ENCODE assay signal across 9 cellular contexts in genomic region chr22:38842512-38843200, GRCh38. TPM values are rescaled to one million over a fixed set of nuclear protein-coding genes. Genes with fewer than 3 reads are reported as not detected.
DNase-seq lines count a peak whose midpoint lies in the region; ATAC-seq and TF ChIP-seq lines count a peak whose summit lies in the region.
"Had no signal": no experiment of that assay in that cellular context is flagged by ENCODE, and none has a peak within 500 bp of the region (broad histone marks: within the 10 kb centered on the region; RNA-seq: fewer than 3 reads in every experiment).

No MANE protein-coding gene starts in this region.

- H3K9me3 ChIP-seq in body of pancreas: no peaks in the 10 kb centered on the region
- H3K9me3 ChIP-seq in mesenchymal stem cell (ENCODE audit: control insufficient read depth, low read length): no peaks in the 10 kb centered on the region
- H3K9me3 ChIP-seq in tibial nerve: no peaks in the 10 kb centered on the region

- peak overlapping the region; percentile 76 for H3K4me2 ChIP-seq in mesenchymal stem cell (ENCODE audit: low read length, poor library complexity, severe bottlenecking)
- H3K4me2 ChIP-seq: KMS-11 had no signal

- no peak for ATAC-seq in body of pancreas
- ATAC-seq in GM19452 (IDR thresholded peaks at IDR 0.05; ENCODE audit: unreplicated experiment): no peak

- H3K4ac ChIP-seq in mesenchymal stem cell (ENCODE audit: low read depth in 1 of 2, low read length in 2 of 2): no peak overlapping the region

- DNase-seq in activated naive CD4-positive, alpha-beta T cell treated with anti-CD3 and anti-CD28 coated beads for 36 hours: no peak
- no peak for DNase-seq in activated naive CD4-positive, alpha-beta T cell treated with anti-CD3 and anti-CD28 coated beads, Interleukin-2, amount 50 U/mL, for 16 hours
- DNase-seq in body of pancreas (no peak), mesenchymal stem cell (no peak), tibial nerve (ENCODE audit: low spot score in 2 of 2) (no peak), caudate nucleus (lab: John Stamatoyannopoulos, UW) (no peak), NCI-H524 (lab: John Stamatoyannopoulos, UW) (no peak)

- H3K14ac ChIP-seq in mesenchymal stem cell (ENCODE audit: low read length in 2 of 2): no peak overlapping the region

- peaks cover 16% of the 10 kb centered on the region for H3K27me3 Mint-ChIP-seq in activated naive CD4-positive, alpha-beta T cell treated with anti-CD3 and anti-CD28 coated beads for 36 hours (ENCODE audit: low read depth)

- intact Hi-C loops in activated naive CD4-positive, alpha-beta T cell treated with anti-CD3 and anti-CD28 coated beads for 36 hours (cut with micrococcal nuclease): loop anchor here (5.0 kb wide), 1 partner anchor 85 kb away; the partner anchor contains the start of gene SUN2
- intact Hi-C loops in body of pancreas (cut with DNase I): no loop called here

- CTCF ChIA-PET in activated naive CD4-positive, alpha-beta T cell treated with anti-CD3 and anti-CD28 coated beads for 36 hours (lab: Charles Lee): interaction anchor here (0.6 to 1.5 kb wide), 10 partner anchors 26 to 670 kb away, joined by 3 to 4 read pairs (median 3); no protein-coding TSS in a partner anchor

- TF ChIP-seq EP300 in tibial nerve (IDR thresholded peaks at IDR 0.05): no peak

- peak overlapping the region in 1 of 2 experiments; percentile 39 for H2BK12ac ChIP-seq in mesenchymal stem cell (ENCODE audit: low read length in 2 of 2)

- TF ChIP-seq POLR2A in body of pancreas (IDR thresholded peaks at IDR 0.05) (no peak), tibial nerve (IDR thresholded peaks at IDR 0.05) (no peak)

- H2AK5ac ChIP-seq in mesenchymal stem cell (ENCODE audit: low read length, severe bottlenecking): no peak overlapping the region

- peaks cover 15% of the 10 kb centered on the region for H3K4me1 Mint-ChIP-seq in activated naive CD4-positive, alpha-beta T cell treated with anti-CD3 and anti-CD28 coated beads for 36 hours (ENCODE audit: low read depth)

- TF ChIP-seq CTCF in body of pancreas (IDR thresholded peaks at IDR 0.05) (no peak), tibial nerve (IDR thresholded peaks at IDR 0.05) (no peak)

- no peaks in the 10 kb centered on the region for H3K36me3 ChIP-seq in body of pancreas (replicated peaks in 1 of 2; ENCODE audit: insufficient read depth in 1 of 2, low read depth in 2 of 2)
- no peaks in the 10 kb centered on the region for H3K36me3 ChIP-seq in mesenchymal stem cell (ENCODE audit: control insufficient read depth in 1 of 2, insufficient read depth in 2 of 2, low read depth in 1 of 2, low read length in 2 of 2)
- H3K36me3 ChIP-seq in tibial nerve: no peaks in the 10 kb centered on the region

- H3K4me1 ChIP-seq in body of pancreas: peaks cover 32% of the 10 kb centered on the region
- peaks cover 12% of the 10 kb centered on the region for H3K4me1 ChIP-seq in mesenchymal stem cell (ENCODE audit: control insufficient read depth, insufficient read depth, low read depth, low read length)
- peaks cover 0 to 18% (median 3%) of the 10 kb centered on the region in 4 donors for H3K4me1 ChIP-seq in tibial nerve

- peak overlapping the region; percentile 34 for H3K27ac Mint-ChIP-seq in activated naive CD4-positive, alpha-beta T cell treated with anti-CD3 and anti-CD28 coated beads for 36 hours

- WGBS in body of pancreas, 2 donors: 24 to 79% methylated on average over 8 to 34 of the region's 34 CpGs
- WGBS in mesenchymal stem cell: 24% methylated on average over 30 of the region's 34 CpGs
- WGBS in tibial nerve, 2 donors: 25 to 26% methylated on average over 34 of the region's 34 CpGs

- H3K27ac ChIP-seq in body of pancreas (peak overlapping the region in 3 of 4 donors; percentile 53 to 80 (median 71)), mesenchymal stem cell (ENCODE audit: low read length, poor library complexity, severe bottlenecking) (no peak overlapping the region), tibial nerve (peak overlapping the region in 2 of 4 donors; percentile 53 to 68), caudate nucleus (ENCODE audit: low read depth, low read length) (no peak overlapping the region)
- H3K27ac ChIP-seq: KMS-11 had no signal

- H3K23ac ChIP-seq in mesenchymal stem cell (ENCODE audit: low read length in 2 of 2): peak overlapping the region in 1 of 2 experiments; percentile 9

- H2BK120ac ChIP-seq in mesenchymal stem cell (ENCODE audit: low read depth, low read length): no peak overlapping the region

- peak overlapping the region; percentile 62 for H3K4me3 Mint-ChIP-seq in activated naive CD4-positive, alpha-beta T cell treated with anti-CD3 and anti-CD28 coated beads for 36 hours

- no peaks in the 10 kb centered on the region for H3K79me1 ChIP-seq in mesenchymal stem cell (replicated peaks; ENCODE audit: low read length, poor library complexity, severe bottlenecking)

- H3K18ac ChIP-seq in mesenchymal stem cell (ENCODE audit: low read depth in 1 of 2, low read length in 2 of 2): peak overlapping the region; percentile 16 to 34

- H2AFZ ChIP-seq in mesenchymal stem cell (ENCODE audit: low read depth, low read length): peak overlapping the region; percentile 62

- H2BK15ac ChIP-seq in mesenchymal stem cell (ENCODE audit: low read depth, poor library complexity, severe bottlenecking): no peak overlapping the region

- no peak overlapping the region for H2BK5ac ChIP-seq in mesenchymal stem cell (ENCODE audit: low read depth, low read length, poor library complexity, severe bottlenecking)

- H4K91ac ChIP-seq in mesenchymal stem cell (ENCODE audit: low read length): no peak overlapping the region

- H3K9me3 Mint-ChIP-seq in activated naive CD4-positive, alpha-beta T cell treated with anti-CD3 and anti-CD28 coated beads for 36 hours: no peaks in the 10 kb centered on the region

- peak overlapping the region; percentile 78 for H3K9ac ChIP-seq in mesenchymal stem cell (ENCODE audit: low read length)
- H3K9ac ChIP-seq: KMS-11 had no signal

- no peak overlapping the region for H4K8ac ChIP-seq in mesenchymal stem cell (ENCODE audit: low read length)

- no peaks in the 10 kb centered on the region for H3K36me3 Mint-ChIP-seq in activated naive CD4-positive, alpha-beta T cell treated with anti-CD3 and anti-CD28 coated beads for 36 hours (ENCODE audit: low read depth)

- H3K4me3 ChIP-seq in body of pancreas (peak overlapping the region in 1 of 2 donors; percentile 42), mesenchymal stem cell (ENCODE audit: insufficient read depth in 1 of 2, low read depth in 1 of 2, low read length in 2 of 2) (peak overlapping the region; percentile 50 to 75), tibial nerve (peak overlapping the region in 3 of 4 donors; percentile 42 to 60 (median 51))

- H3K27me3 ChIP-seq in body of pancreas (no peaks in the 10 kb centered on the region), mesenchymal stem cell (ENCODE audit: control insufficient read depth in 1 of 2, insufficient read depth in 1 of 2, low read length in 2 of 2) (peaks cover 31 to 58% of the 10 kb centered on the region in 2 experiments), tibial nerve (peaks cover 0 to 47% of the 10 kb centered on the region in 2 donors)

RNA-seq across cellular contexts. Expression of gene NPTXR, which starts 1.2 kb away (rescaled TPM):
- 1 to 10 TPM; 1.4 to 1.5 TPM for total RNA-seq in activated naive CD4-positive, alpha-beta T cell treated with anti-CD3 and anti-CD28 coated beads for 36 hours
- total RNA-seq in body of pancreas (10 to 100 TPM in 1 of 2 donors, 1 to 10 TPM in 1; 6.0 to 10.5 TPM), tibial nerve (10 to 100 TPM in 1 of 4 donors, 1 to 10 TPM in 3; 7.5 to 12.3 (median 8.4) TPM)
- 1.9 TPM for polyA plus RNA-seq in mesenchymal stem cell (2013, experiment 1 of 2)
- 1.9 TPM for polyA plus RNA-seq in mesenchymal stem cell (2013, experiment 2 of 2)

RNA-seq across cellular contexts. Expression of gene CBX6, which starts 29.4 kb away (rescaled TPM):
- 10 to 100 TPM; 91.4 to 93.5 TPM for total RNA-seq in activated naive CD4-positive, alpha-beta T cell treated with anti-CD3 and anti-CD28 coated beads for 36 hours
- total RNA-seq in body of pancreas (10 to 100 TPM; 32.7 to 45.2 TPM), tibial nerve (10 to 100 TPM; 50.0 to 78.0 (median 56.8) TPM)
- polyA plus RNA-seq in mesenchymal stem cell (2013, experiment 1 of 2): 39.2 TPM
- 38.5 TPM for polyA plus RNA-seq in mesenchymal stem cell (2013, experiment 2 of 2)

RNA-seq across cellular contexts. Expression of gene DNAL4, which starts 48.7 kb away (rescaled TPM):
- 1 to 10 TPM; 5.9 to 8.0 TPM for total RNA-seq in activated naive CD4-positive, alpha-beta T cell treated with anti-CD3 and anti-CD28 coated beads for 36 hours
- total RNA-seq in body of pancreas (10 to 100 TPM; 11.4 to 13.8 TPM), tibial nerve (10 to 100 TPM; 14.7 to 17.7 (median 17.1) TPM)
- polyA plus RNA-seq in mesenchymal stem cell (2013, experiment 1 of 2): 11.2 TPM
- 11.2 TPM for polyA plus RNA-seq in mesenchymal stem cell (2013, experiment 2 of 2)

Comparison
In these comparisons a context has a peak if more than half of its experiments do, and no peak if none do; other contexts are left out.
1. H3K27ac ChIP-seq: peak in body of pancreas (3 of 4); none in mesenchymal stem cell (single experiment) and caudate nucleus (single experiment).